ENCODE assay signal across 8 cellular contexts in the genomic region with DNA sequence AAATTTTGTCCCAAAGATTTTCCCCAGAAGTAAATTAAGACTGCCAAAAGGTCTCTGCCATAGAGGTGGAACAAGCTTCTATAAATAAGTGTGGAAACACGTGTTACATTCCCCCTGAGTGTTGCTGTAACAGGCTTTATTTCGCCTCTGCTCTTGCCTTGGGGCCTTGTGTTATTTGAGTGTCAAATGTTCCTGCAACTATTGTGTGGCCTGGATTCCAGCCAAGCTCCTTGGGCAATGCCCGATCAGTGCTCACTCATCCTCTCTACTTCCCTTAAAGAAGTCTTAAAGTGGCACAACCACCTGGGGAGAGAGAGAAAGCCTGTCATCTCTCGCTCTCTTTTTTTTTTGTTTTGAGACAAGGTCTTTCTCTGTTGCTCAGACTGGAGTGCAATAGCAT.
A peak's percentile ranks its signal among the peaks of the same experiment; 100 is the strongest.
DNase-seq lines count a peak whose midpoint lies in the region; ATAC-seq and TF ChIP-seq lines count a peak whose summit lies in the region.

No MANE protein-coding gene starts in this region.

- ATAC-seq in SK-N-SH treated with all-trans-retinoic acid at 6 μM for 48 hours (peak; percentile 12; the same call in 1 of the 3 replicates), HG03469 (IDR thresholded peaks at IDR 0.05; ENCODE audit: unreplicated experiment) (no peak), GM21381 (IDR thresholded peaks at IDR 0.05; ENCODE audit: unreplicated experiment) (no peak)
- no peak for ATAC-seq in stimulated activated effector memory CD8-positive, alpha-beta T cell treated with anti-CD3 and anti-CD28 coated beads, Interleukin-12 subunit alpha, Interleukin-12 subunit beta, amount 100 ng/mL, for 72 hours

- no peak overlapping the region for H3K27ac ChIP-seq in BLaER1

- H3K27me3 ChIP-seq in BLaER1, result no peaks in the 10 kb centered on the region

- no peaks in the 10 kb centered on the region for H3K36me3 Mint-ChIP-seq in stimulated activated effector memory CD8-positive, alpha-beta T cell treated with anti-CD3 and anti-CD28 coated beads, Interleukin-12 subunit alpha, Interleukin-12 subunit beta, amount 100 ng/mL, for 72 hours

- H3K4me2 ChIP-seq in BLaER1, result peak overlapping the region; percentile 68

- peaks cover 3% of the 10 kb centered on the region for H3K9me3 Mint-ChIP-seq in stimulated activated effector memory CD8-positive, alpha-beta T cell treated with anti-CD3 and anti-CD28 coated beads, Interleukin-12 subunit alpha, Interleukin-12 subunit beta, amount 100 ng/mL, for 72 hours

- H3K4me1 Mint-ChIP-seq in stimulated activated effector memory CD8-positive, alpha-beta T cell treated with anti-CD3 and anti-CD28 coated beads, Interleukin-12 subunit alpha, Interleukin-12 subunit beta, amount 100 ng/mL, for 72 hours, result no peaks in the 10 kb centered on the region

- intact Hi-C loops in cardiac septum (cut with DNase I), result no loop called here

- H4K20me1 ChIP-seq in BLaER1, result no peaks in the 10 kb centered on the region

- H3K9me3 ChIP-seq in BLaER1, result peaks cover 5% of the 10 kb centered on the region; the same call in 1 of the 2 replicates

- H3K4me3 ChIP-seq in BLaER1, result no peak overlapping the region

- H3K36me3 ChIP-seq in BLaER1, result no peaks in the 10 kb centered on the region

- peaks cover 14% of the 10 kb centered on the region for H3K4me1 ChIP-seq in BLaER1

- no peak overlapping the region for H3K4me3 Mint-ChIP-seq in stimulated activated effector memory CD8-positive, alpha-beta T cell treated with anti-CD3 and anti-CD28 coated beads, Interleukin-12 subunit alpha, Interleukin-12 subunit beta, amount 100 ng/mL, for 72 hours

- H3K9ac ChIP-seq in BLaER1, result no peak overlapping the region

- DNase-seq in M059J (ENCODE audit: low read depth), result peak; percentile 97
- DNase-seq in cardiac septum (ENCODE audit: low spot score), result peak; percentile 94
- DNase-seq in superior temporal gyrus (ENCODE audit: extremely low spot score), result peak; percentile 20
- no peak for DNase-seq in stimulated activated effector memory CD8-positive, alpha-beta T cell treated with anti-CD3 and anti-CD28 coated beads, Interleukin-12 subunit alpha, Interleukin-12 subunit beta, amount 100 ng/mL, for 72 hours (ENCODE audit: low spot score in 2 of 2)

- no peak overlapping the region for H3K27ac Mint-ChIP-seq in stimulated activated effector memory CD8-positive, alpha-beta T cell treated with anti-CD3 and anti-CD28 coated beads, Interleukin-12 subunit alpha, Interleukin-12 subunit beta, amount 100 ng/mL, for 72 hours

TF ChIP-seq in SK-N-SH treated with all-trans-retinoic acid at 6 μM for 48 hours, 23 proteins besides CTCF, POLR2A, EP300 and RAD21:
- no peak for TF ChIP-seq PPARA (CRISPR knock-in tag; IDR thresholded peaks at IDR 0.05; ENCODE audit: borderline replicate concordance)
- TF ChIP-seq BACH2 (CRISPR knock-in tag; IDR thresholded peaks at IDR 0.05; ENCODE audit: borderline replicate concordance), result no peak
- no peak for TF ChIP-seq ZNF70 (CRISPR knock-in tag; IDR thresholded peaks at IDR 0.05)
- no peak for TF ChIP-seq SNAI2 (CRISPR knock-in tag; IDR thresholded peaks at IDR 0.05)
- TF ChIP-seq ZFP30 (CRISPR knock-in tag; IDR thresholded peaks at IDR 0.05), result no peak
- TF ChIP-seq, protein P1, sequence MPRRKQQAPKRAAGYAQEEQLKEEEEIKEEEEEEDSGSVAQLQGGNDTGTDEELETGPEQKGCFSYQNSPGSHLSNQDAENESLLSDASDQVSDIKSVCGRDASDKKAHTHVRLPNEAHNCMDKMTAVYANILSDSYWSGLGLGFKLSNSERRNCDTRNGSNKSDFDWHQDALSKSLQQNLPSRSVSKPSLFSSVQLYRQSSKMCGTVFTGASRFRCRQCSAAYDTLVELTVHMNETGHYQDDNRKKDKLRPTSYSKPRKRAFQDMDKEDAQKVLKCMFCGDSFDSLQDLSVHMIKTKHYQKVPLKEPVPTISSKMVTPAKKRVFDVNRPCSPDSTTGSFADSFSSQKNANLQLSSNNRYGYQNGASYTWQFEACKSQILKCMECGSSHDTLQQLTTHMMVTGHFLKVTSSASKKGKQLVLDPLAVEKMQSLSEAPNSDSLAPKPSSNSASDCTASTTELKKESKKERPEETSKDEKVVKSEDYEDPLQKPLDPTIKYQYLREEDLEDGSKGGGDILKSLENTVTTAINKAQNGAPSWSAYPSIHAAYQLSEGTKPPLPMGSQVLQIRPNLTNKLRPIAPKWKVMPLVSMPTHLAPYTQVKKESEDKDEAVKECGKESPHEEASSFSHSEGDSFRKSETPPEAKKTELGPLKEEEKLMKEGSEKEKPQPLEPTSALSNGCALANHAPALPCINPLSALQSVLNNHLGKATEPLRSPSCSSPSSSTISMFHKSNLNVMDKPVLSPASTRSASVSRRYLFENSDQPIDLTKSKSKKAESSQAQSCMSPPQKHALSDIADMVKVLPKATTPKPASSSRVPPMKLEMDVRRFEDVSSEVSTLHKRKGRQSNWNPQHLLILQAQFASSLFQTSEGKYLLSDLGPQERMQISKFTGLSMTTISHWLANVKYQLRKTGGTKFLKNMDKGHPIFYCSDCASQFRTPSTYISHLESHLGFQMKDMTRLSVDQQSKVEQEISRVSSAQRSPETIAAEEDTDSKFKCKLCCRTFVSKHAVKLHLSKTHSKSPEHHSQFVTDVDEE (CRISPR knock-in tag; IDR thresholded peaks at IDR 0.05), result no peak
- TF ChIP-seq RARB (CRISPR knock-in tag; IDR thresholded peaks at IDR 0.05), result no peak
- no peak for TF ChIP-seq TOX (CRISPR knock-in tag; IDR thresholded peaks at IDR 0.05; ENCODE audit: borderline replicate concordance)
- no peak for TF ChIP-seq ESRRG (CRISPR knock-in tag; IDR thresholded peaks at IDR 0.05)
- no peak for TF ChIP-seq ZFP3 (CRISPR knock-in tag; IDR thresholded peaks at IDR 0.05)
- TF ChIP-seq CSDC2 (CRISPR knock-in tag; IDR thresholded peaks at IDR 0.05), result no peak
- no peak for TF ChIP-seq GLIS3 (CRISPR knock-in tag; IDR thresholded peaks at IDR 0.05)
- no peak for TF ChIP-seq ISL1 (CRISPR knock-in tag; IDR thresholded peaks at IDR 0.05)
- TF ChIP-seq TCF4 (CRISPR knock-in tag; IDR thresholded peaks at IDR 0.05; ENCODE audit: borderline replicate concordance), result no peak
- TF ChIP-seq, protein P2, sequence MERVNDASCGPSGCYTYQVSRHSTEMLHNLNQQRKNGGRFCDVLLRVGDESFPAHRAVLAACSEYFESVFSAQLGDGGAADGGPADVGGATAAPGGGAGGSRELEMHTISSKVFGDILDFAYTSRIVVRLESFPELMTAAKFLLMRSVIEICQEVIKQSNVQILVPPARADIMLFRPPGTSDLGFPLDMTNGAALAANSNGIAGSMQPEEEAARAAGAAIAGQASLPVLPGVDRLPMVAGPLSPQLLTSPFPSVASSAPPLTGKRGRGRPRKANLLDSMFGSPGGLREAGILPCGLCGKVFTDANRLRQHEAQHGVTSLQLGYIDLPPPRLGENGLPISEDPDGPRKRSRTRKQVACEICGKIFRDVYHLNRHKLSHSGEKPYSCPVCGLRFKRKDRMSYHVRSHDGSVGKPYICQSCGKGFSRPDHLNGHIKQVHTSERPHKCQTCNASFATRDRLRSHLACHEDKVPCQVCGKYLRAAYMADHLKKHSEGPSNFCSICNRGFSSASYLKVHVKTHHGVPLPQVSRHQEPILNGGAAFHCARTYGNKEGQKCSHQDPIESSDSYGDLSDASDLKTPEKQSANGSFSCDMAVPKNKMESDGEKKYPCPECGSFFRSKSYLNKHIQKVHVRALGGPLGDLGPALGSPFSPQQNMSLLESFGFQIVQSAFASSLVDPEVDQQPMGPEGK (CRISPR knock-in tag; IDR thresholded peaks at IDR 0.05; ENCODE audit: borderline replicate concordance), result no peak
- TF ChIP-seq, protein P3, sequence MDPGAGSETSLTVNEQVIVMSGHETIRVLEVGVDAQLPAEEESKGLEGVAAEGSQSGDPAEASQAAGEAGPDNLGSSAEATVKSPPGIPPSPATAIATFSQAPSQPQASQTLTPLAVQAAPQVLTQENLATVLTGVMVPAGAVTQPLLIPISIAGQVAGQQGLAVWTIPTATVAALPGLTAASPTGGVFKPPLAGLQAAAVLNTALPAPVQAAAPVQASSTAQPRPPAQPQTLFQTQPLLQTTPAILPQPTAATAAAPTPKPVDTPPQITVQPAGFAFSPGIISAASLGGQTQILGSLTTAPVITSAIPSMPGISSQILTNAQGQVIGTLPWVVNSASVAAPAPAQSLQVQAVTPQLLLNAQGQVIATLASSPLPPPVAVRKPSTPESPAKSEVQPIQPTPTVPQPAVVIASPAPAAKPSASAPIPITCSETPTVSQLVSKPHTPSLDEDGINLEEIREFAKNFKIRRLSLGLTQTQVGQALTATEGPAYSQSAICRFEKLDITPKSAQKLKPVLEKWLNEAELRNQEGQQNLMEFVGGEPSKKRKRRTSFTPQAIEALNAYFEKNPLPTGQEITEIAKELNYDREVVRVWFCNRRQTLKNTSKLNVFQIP (CRISPR knock-in tag; IDR thresholded peaks at IDR 0.05; ENCODE audit: borderline replicate concordance, low read depth), result no peak
TF ChIP-seq in SK-N-SH treated with all-trans-retinoic acid at 6 μM for 48 hours: peak in this region for 0.

Comparison
In these comparisons a context has a peak if more than half of its experiments do, and no peak if none do; other contexts are left out.
1. DNase-seq: peak in M059J (single experiment), cardiac septum (single experiment) and superior temporal gyrus (single experiment); none in stimulated activated effector memory CD8-positive, alpha-beta T cell treated with anti-CD3 and anti-CD28 coated beads, Interleukin-12 subunit alpha, Interleukin-12 subunit beta, amount 100 ng/mL, for 72 hours (0 of 2).